ENCODE assay signal across 12 cellular contexts in genomic region chr18:14189858-14190257, GRCh38. TPM values are rescaled to one million over a fixed set of nuclear protein-coding genes. Genes with fewer than 3 reads are reported as not detected.
A peak's percentile ranks its signal among the peaks of the same experiment; 100 is the strongest.
DNase-seq lines count a peak whose midpoint lies in the region; ATAC-seq and TF ChIP-seq lines count a peak whose summit lies in the region.
"Had no signal": no experiment of that assay in that cellular context is flagged by ENCODE, and none has a peak within 500 bp of the region (broad histone marks: within the 10 kb centered on the region; RNA-seq: fewer than 3 reads in every experiment).

No MANE protein-coding gene starts in this region.

- peak; percentile 70 for ATAC-seq in RWPE2 (ENCODE audit: low read depth)
- ATAC-seq in HG02840 (IDR thresholded peaks at IDR 0.05; ENCODE audit: low FRiP score, unreplicated experiment): no peak

- H2AFZ ChIP-seq in GM23248: no peak overlapping the region

- no peaks in the 10 kb centered on the region for H3K79me2 ChIP-seq in GM23248 (ENCODE audit: insufficient read depth)

- TF ChIP-seq CTCF in AG09319 (IDR thresholded peaks at IDR 0.05; ENCODE audit: low read depth, low read length): no peak
- TF ChIP-seq CTCF in RWPE2 (IDR thresholded peaks at IDR 0.05; ENCODE audit: poor library complexity, severe bottlenecking): no peak

- H3K27me3 ChIP-seq in GM23248 (replicated peaks; ENCODE audit: insufficient read depth): no peaks in the 10 kb centered on the region
- H3K27me3 ChIP-seq in RWPE2 (ENCODE audit: insufficient read depth, poor library complexity, severe bottlenecking): no peaks in the 10 kb centered on the region

- in situ Hi-C loops in GM23248 (cut with MboI): no loop called here

- no peaks in the 10 kb centered on the region for H4K20me1 ChIP-seq in GM23248 (ENCODE audit: insufficient read depth)

- 0 to 6% methylated on average over 1 of the region's 1 CpG for WGBS in GM23248 (ENCODE audit: low coverage in 1 of 2, low lambda C conversion rate in 2 of 2, missing lambda C conversion rate in 2 of 2), 2 experiments

- H3K9me3 ChIP-seq in GM23248 (ENCODE audit: low read depth) (no peaks in the 10 kb centered on the region), RWPE2 (ENCODE audit: severe bottlenecking) (no peaks in the 10 kb centered on the region)

- intact Hi-C loops in head of caudate nucleus (cut with DNase I): no loop called here

- H3K4me2 ChIP-seq in GM23248 (ENCODE audit: unreplicated experiment): peak overlapping the region; percentile 22

- 0 out of 2 replicates have a peak, but pooled peaks cover 11% of the 10 kb centered on the region for H3F3A ChIP-seq in GM23248 (ENCODE audit: insufficient read depth)

- peak; percentile 18 for DNase-seq in AG09319 (ENCODE audit: extremely low read depth, low read depth)
- DNase-seq in GM23248: peak; percentile 50
- DNase-seq in RWPE2 (ENCODE audit: low spot score): no peak
- DNase-seq in fibroblast of the conjunctiva (ENCODE audit: low read depth): peak; percentile 34
- DNase-seq in DMS79 treated with DMSO at 0.1 percent for 48 hours (lab: John Stamatoyannopoulos, UW): no peak
- no peak for DNase-seq in NCI-H2227 (lab: John Stamatoyannopoulos, UW; ENCODE audit: unreplicated experiment)
- DNase-seq in head of caudate nucleus: no peak
- DNase-seq: H9; SHP77; stimulated activated CD4-positive, alpha-beta T cell treated with anti-CD3 and anti-CD28 coated beads, Interleukin-2, amount 100 ng/mL, for 48 hours; trophoblast cell had no signal

- peak overlapping the region; percentile 47; the same call in 1 of the 2 replicates for H3K27ac ChIP-seq in GM23248
- H3K27ac ChIP-seq in RWPE2 (ENCODE audit: poor library complexity, severe bottlenecking): peak overlapping the region; percentile 27

- no peak overlapping the region for H3K4me3 ChIP-seq in GM23248
- no peak overlapping the region for H3K4me3 ChIP-seq in RWPE2 (ENCODE audit: severe bottlenecking)

- H3K9ac ChIP-seq in GM23248: no peak overlapping the region

- no peaks in the 10 kb centered on the region for H3K9me2 ChIP-seq in GM23248 (ENCODE audit: insufficient read depth)

- peaks cover 4% of the 10 kb centered on the region; the same call in 1 of the 2 replicates for H3K4me1 ChIP-seq in GM23248 (ENCODE audit: insufficient read depth)
- peaks cover 13% of the 10 kb centered on the region for H3K4me1 ChIP-seq in RWPE2 (ENCODE audit: insufficient read depth, poor library complexity, severe bottlenecking)

- H3K36me3 ChIP-seq in GM23248 (ENCODE audit: low read depth) (no peaks in the 10 kb centered on the region), RWPE2 (ENCODE audit: low read depth) (no peaks in the 10 kb centered on the region)

RNA-seq across cellular contexts. Expression of gene ZNF519, which starts 57.6 kb away (rescaled TPM):
- 1.1 and 2.0 TPM in 2 replicates for total RNA-seq in GM23248 (2014; rRNA removed; shearing (Covaris generic))
- polyA plus RNA-seq in GM23248 (2016; fragmentation: Nextera tagmentation; extraction: Ambion mirVana): 2.1 and 2.2 TPM in 2 replicates

Comparison
In these comparisons a context has a peak if more than half of its experiments do, and no peak if none do; other contexts are left out.
1. DNase-seq: peak in AG09319 (single experiment), GM23248 (single experiment) and fibroblast of the conjunctiva (single experiment); none in RWPE2 (single experiment), DMS79 treated with DMSO at 0.1 percent for 48 hours (single experiment), NCI-H2227 (single experiment) and head of caudate nucleus (0 of 42).